ENCODE assay signal across 23 cellular contexts in genomic region chr1:201840055-201840454, GRCh38. TPM values are rescaled to one million over a fixed set of nuclear protein-coding genes. Genes with fewer than 3 reads are reported as not detected.
DNase-seq lines count a peak whose midpoint lies in the region; ATAC-seq, FAIRE-seq and TF ChIP-seq lines count a peak whose summit lies in the region.
"Had no signal": no experiment of that assay in that cellular context is flagged by ENCODE, and none has a peak within 500 bp of the region (broad histone marks: within the 10 kb centered on the region; RNA-seq: fewer than 3 reads in every experiment).

No MANE protein-coding gene starts in this region.

- TF ChIP-seq POLR2A in HepG2 (IDR thresholded peaks at IDR 0.05; ENCODE audit: insufficient read depth in 1 of 2, low read depth in 2 of 2, low read length in 2 of 2): no peak
- TF ChIP-seq POLR2A in right lobe of liver (IDR thresholded peaks at IDR 0.05): no peak

- FAIRE-seq in HepG2 (lab: Jason Lieb, UNC): no peak
- FAIRE-seq: A549, GM12878, GM12892, GM18507 had no signal

- H3K79me1 ChIP-seq in trophoblast cell (ENCODE audit: low read length): no peaks in the 10 kb centered on the region

- no peak overlapping the region for H2AK5ac ChIP-seq in trophoblast cell (ENCODE audit: low read length)

- ATAC-seq in HepG2 (no peak), right lobe of liver (no peak), HG02884 (IDR thresholded peaks at IDR 0.05; ENCODE audit: unreplicated experiment) (no peak)
- ATAC-seq in central memory CD8-positive, alpha-beta T cell (replicated peaks; ENCODE audit: extremely low read depth, poor library complexity, severe bottlenecking): no peak
- ATAC-seq: A549; CD8-positive, alpha-beta T cell; GM12878 had no signal

- peak overlapping the region; percentile 3 for H3K4ac ChIP-seq in trophoblast cell (ENCODE audit: low read depth, low read length)

- peaks cover 8% of the 10 kb centered on the region for H3K36me3 Mint-ChIP-seq in central memory CD8-positive, alpha-beta T cell (ENCODE audit: insufficient read depth)

- H3K4me2 ChIP-seq in HepG2 (ENCODE audit: low read depth, low read length) (no peak overlapping the region), trophoblast cell (ENCODE audit: low read length) (no peak overlapping the region)
- H3K4me2 ChIP-seq: A549; BLaER1 treated with 17β-estradiol and CSF1 and Interleukin-3, amounts not matched to agents 10 nM and 100 nM had no signal

- no peak overlapping the region for H2BK120ac ChIP-seq in trophoblast cell (ENCODE audit: insufficient read depth, low read length, poor library complexity)

- H3K27me3 Mint-ChIP-seq in central memory CD8-positive, alpha-beta T cell: no peaks in the 10 kb centered on the region
- H3K27me3 Mint-ChIP-seq: B cell; CD4-positive, alpha-beta T cell had no signal

- H3K27ac ChIP-seq in HepG2 (ENCODE audit: extremely low read length, insufficient read depth, low read length) (no peak overlapping the region), right lobe of liver (no peak overlapping the region), trophoblast cell (ENCODE audit: low read depth, low read length) (no peak overlapping the region)
- H3K27ac ChIP-seq: 22Rv1; A549; BLaER1 treated with 17β-estradiol and CSF1 and Interleukin-3, amounts not matched to agents 10 nM and 100 nM; C4-2B had no signal

- H3K18ac ChIP-seq in trophoblast cell (ENCODE audit: low read length): no peak overlapping the region

- 98% methylated on average over 4 of the region's 4 CpGs for WGBS in HepG2 (ENCODE audit: low lambda C conversion rate)
- no CpG with 5 or more reads among the region's 4 CpGs for WGBS in right lobe of liver (ENCODE audit: insufficient coverage, low coverage, low lambda C conversion rate, missing lambda C conversion rate)
- no CpG with 5 or more reads among the region's 4 CpGs for WGBS in trophoblast cell (ENCODE audit: extremely low coverage, insufficient coverage, insufficient read length)

- H3K9me3 ChIP-seq in HepG2 (ENCODE audit: low read length) (no peaks in the 10 kb centered on the region), right lobe of liver (no peaks in the 10 kb centered on the region), trophoblast cell (ENCODE audit: insufficient read depth, low read depth, low read length) (no peaks in the 10 kb centered on the region)
- H3K9me3 ChIP-seq: A549; BLaER1 treated with 17β-estradiol and CSF1 and Interleukin-3, amounts not matched to agents 10 nM and 100 nM; Caco-2 had no signal

- no peak overlapping the region for H2BK5ac ChIP-seq in trophoblast cell (ENCODE audit: low read depth, low read length, poor library complexity)

- H3K36me3 ChIP-seq in HepG2 (replicated peaks in 1 of 2; ENCODE audit: control insufficient read depth in 1 of 2, insufficient read depth in 2 of 2, low read length in 2 of 2) (peaks cover 1 to 11% of the 10 kb centered on the region in 2 experiments; a peak in 3 of 5 replicates), right lobe of liver (no peaks in the 10 kb centered on the region), trophoblast cell (ENCODE audit: control insufficient read depth in 1 of 2, insufficient read depth in 2 of 2, low read length in 2 of 2) (peaks cover 3 to 4% of the 10 kb centered on the region in 2 experiments)

- no peaks in the 10 kb centered on the region for H3K9me3 Mint-ChIP-seq in central memory CD8-positive, alpha-beta T cell
- H3K9me3 Mint-ChIP-seq: CD4-positive, alpha-beta T cell; CD8-positive, alpha-beta T cell had no signal

- no peaks in the 10 kb centered on the region for H3K27me3 ChIP-seq in HepG2 (ENCODE audit: control insufficient read depth in 1 of 2, insufficient read depth in 2 of 2, low read length in 2 of 2)
- no peaks in the 10 kb centered on the region for H3K27me3 ChIP-seq in right lobe of liver
- no peaks in the 10 kb centered on the region for H3K27me3 ChIP-seq in trophoblast cell (ENCODE audit: insufficient read depth, low read length)
- H3K27me3 ChIP-seq: BLaER1 treated with 17β-estradiol and CSF1 and Interleukin-3, amounts not matched to agents 10 nM and 100 nM had no signal

- no peak overlapping the region for H3K14ac ChIP-seq in trophoblast cell (ENCODE audit: low read length)

- H4K8ac ChIP-seq in trophoblast cell (ENCODE audit: low read depth, low read length): no peak overlapping the region

- POLR2A ChIA-PET in HepG2 (lab: Yijun Ruan, JAX): no interaction called here

- H3K4me3 ChIP-seq in HepG2 (replicated peaks in 1 of 3; ENCODE audit: insufficient read depth in 1 of 3, low read depth in 2 of 3, low read length in 3 of 3) (no peak overlapping the region), right lobe of liver (no peak overlapping the region), trophoblast cell (ENCODE audit: low read depth, low read length) (no peak overlapping the region)
- H3K4me3 ChIP-seq: A549; BLaER1 treated with 17β-estradiol and CSF1 and Interleukin-3, amounts not matched to agents 10 nM and 100 nM; GM12878 had no signal

- peak overlapping the region; percentile 72 for H3K27ac Mint-ChIP-seq in central memory CD8-positive, alpha-beta T cell (ENCODE audit: low read depth)
- H3K27ac Mint-ChIP-seq: B cell; CD4-positive, alpha-beta T cell; CD8-positive, alpha-beta T cell had no signal

- DNase-seq in HepG2 (ENCODE audit: low spot score) (no peak), right lobe of liver (no peak), trophoblast cell (peak in 1 of 2 donors; percentile 21), DMS53 (lab: John Stamatoyannopoulos, UW) (no peak)
- DNase-seq in central memory CD8-positive, alpha-beta T cell (ENCODE audit: low spot score in 2 of 2): no peak
- DNase-seq: AML-193; Caco-2; Calu3; CD4-positive, alpha-beta T cell; CD8-positive, alpha-beta T cell; DMS79; DND-41; EL; GDM1 had no signal

- H3K23ac ChIP-seq in trophoblast cell (ENCODE audit: low read length): no peak overlapping the region

- no peak overlapping the region for H4K91ac ChIP-seq in trophoblast cell (ENCODE audit: low read depth, low read length)

- H3K79me2 ChIP-seq in HepG2 (ENCODE audit: insufficient read depth, low read length) (peaks cover 86% of the 10 kb centered on the region), trophoblast cell (ENCODE audit: control insufficient read depth, insufficient read depth, low read length, poor library complexity) (peaks cover 2% of the 10 kb centered on the region)

- peaks cover 41% of the 10 kb centered on the region for H3K4me1 Mint-ChIP-seq in central memory CD8-positive, alpha-beta T cell

- H4K20me1 ChIP-seq in HepG2 (ENCODE audit: insufficient read depth, low read length): no peaks in the 10 kb centered on the region; the same call in 1 of the 2 replicates

- TF ChIP-seq EP300 in HepG2 (IDR thresholded peaks at IDR 0.05; ENCODE audit: low read depth in 2 of 2, low read length in 2 of 2): no peak
- TF ChIP-seq EP300 in HepG2 (CRISPR knock-in tag; IDR thresholded peaks at IDR 0.05; ENCODE audit: borderline replicate concordance): no peak

- no peak for TF ChIP-seq RAD21 in HepG2 (CRISPR knock-in tag; IDR thresholded peaks at IDR 0.05)

- BruUV-seq in HepG2 (replicated peaks; lab: Mats Ljungman, UMichigan): no TSS peak

- no peak for TF ChIP-seq CTCF in HepG2 (CRISPR knock-in tag; IDR thresholded peaks at IDR 0.05)
- no peak for TF ChIP-seq CTCF in right lobe of liver (IDR thresholded peaks at IDR 0.05)

- intact Hi-C loops in HepG2 (cut with micrococcal nuclease; ENCODE audit: unreplicated experiment): no loop called here
- intact Hi-C loops in right lobe of liver (cut with DNase I): no loop called here

- H2AFZ ChIP-seq in HepG2 (ENCODE audit: low read length) (no peak overlapping the region), trophoblast cell (ENCODE audit: insufficient read depth, low read length, poor library complexity) (no peak overlapping the region)

- no peak overlapping the region for H4K12ac ChIP-seq in trophoblast cell (ENCODE audit: low read depth, low read length)

- H3K4me3 Mint-ChIP-seq in central memory CD8-positive, alpha-beta T cell: no peak overlapping the region
- H3K4me3 Mint-ChIP-seq: B cell; CD4-positive, alpha-beta T cell; CD8-positive, alpha-beta T cell had no signal

- CTCF ChIA-PET in HepG2 (lab: Yijun Ruan, JAX; ENCODE audit: low intra/inter-chr PET ratio, low total read pairs): no interaction called here

- peaks cover 41% of the 10 kb centered on the region for H3K4me1 ChIP-seq in HepG2 (ENCODE audit: insufficient read depth, low read length)
- H3K4me1 ChIP-seq in right lobe of liver: peaks cover 0 to 25% (median 0%) of the 10 kb centered on the region in 4 donors
- H3K4me1 ChIP-seq in trophoblast cell (ENCODE audit: control insufficient read depth in 1 of 2, insufficient read depth in 2 of 2, low read length in 2 of 2): no peaks in the 10 kb centered on the region
- H3K4me1 ChIP-seq: Caco-2 had no signal

- H3K9ac ChIP-seq in HepG2 (ENCODE audit: insufficient read depth, low read depth, low read length) (no peak overlapping the region), trophoblast cell (ENCODE audit: low read length) (no peak overlapping the region)
- H3K9ac ChIP-seq: BLaER1 treated with 17β-estradiol and CSF1 and Interleukin-3, amounts not matched to agents 10 nM and 100 nM had no signal

- in situ Hi-C loops in HepG2 (cut with HindIII; ENCODE audit: extremely low pct_ligation_motif_present, low pct_unique_long_range_greater_than_20kb): no loop called here

- H2BK12ac ChIP-seq in trophoblast cell (ENCODE audit: low read length): no peak overlapping the region

RNA-seq across cellular contexts. Expression of gene IPO9, which starts 11.1 kb away (rescaled TPM):
- 34.8 and 54.2 TPM in 2 replicates for total RNA-seq in HepG2 (2016; rRNA removed; fragmentation: Illumina TruSeq; extraction: Trizol)
- 2.7 and 3.0 TPM in 2 replicates for total RNA-seq in HepG2 (2016; cell fraction: cytosol; rRNA removed; fragmentation: Illumina TruSeq; extraction: Trizol; ENCODE audit: low read depth)
- total RNA-seq in HepG2 (2016; cell fraction: insoluble cytoplasmic fraction; rRNA removed; fragmentation: Illumina TruSeq; extraction: Trizol): 33.2 and 45.5 TPM in 2 replicates
- total RNA-seq in HepG2 (2016; cell fraction: membrane; rRNA removed; fragmentation: Illumina TruSeq; extraction: Trizol): 17.5 and 18.0 TPM in 2 replicates
- total RNA-seq in HepG2 (2016; cell fraction: nucleus; rRNA removed; fragmentation: Illumina TruSeq; extraction: Trizol): 36.0 and 37.9 TPM in 2 replicates
- polyA plus RNA-seq in HepG2 (2011; rRNA removed): 24.6 and 31.0 TPM in 2 replicates
- polyA plus RNA-seq in HepG2 (2011; cell fraction: cytosol; rRNA removed): 13.7 and 14.3 TPM in 2 replicates
- 28.0 and 34.2 TPM in 2 replicates for polyA plus RNA-seq in HepG2 (2011; cell fraction: nucleus; rRNA removed)
- polyA plus RNA-seq in HepG2 (2012): 19.5 and 22.2 TPM in 2 replicates
- 4.2 and 6.1 TPM in 2 replicates for polyA plus RNA-seq in HepG2 (2016; cell fraction: cytosol; fragmentation: Illumina TruSeq; extraction: Trizol; ENCODE audit: low read depth)
- polyA plus RNA-seq in HepG2 (2016; cell fraction: insoluble cytoplasmic fraction; fragmentation: Illumina TruSeq; extraction: Trizol; ENCODE audit: low read depth): 61.7 and 63.3 TPM in 2 replicates
- 15.5 and 18.5 TPM in 2 replicates for polyA plus RNA-seq in HepG2 (2016; cell fraction: membrane; fragmentation: Illumina TruSeq; extraction: Trizol; ENCODE audit: low read depth)
- 63.6 and 67.7 TPM in 2 replicates for polyA plus RNA-seq in HepG2 (2016; cell fraction: nucleus; fragmentation: Illumina TruSeq; extraction: Trizol; ENCODE audit: insufficient read depth, low read depth)
- 39.2 and 117 TPM in 2 replicates for polyA minus RNA-seq in HepG2 (2011; rRNA and poly(A)+ RNA removed; ENCODE audit: low replicate concordance)
- 19.0 and 19.9 TPM in 2 replicates for polyA minus RNA-seq in HepG2 (2011; cell fraction: cytosol; rRNA and poly(A)+ RNA removed)
- polyA minus RNA-seq in HepG2 (2011; cell fraction: nucleus; rRNA and poly(A)+ RNA removed): 25.9 and 27.0 TPM in 2 replicates
- total RNA-seq in right lobe of liver: 10 to 100 TPM; 10.3 to 21.7 (median 19.1) TPM
- polyA plus RNA-seq in trophoblast cell (2013): 41.3 and 42.6 TPM in 2 replicates

RNA-seq across cellular contexts. Expression of gene SHISA4, which starts 48.6 kb away (rescaled TPM):
- total RNA-seq in HepG2 (2016; rRNA removed; fragmentation: Illumina TruSeq; extraction: Trizol) (0.24 and 0.51 TPM in 2 replicates), right lobe of liver (1 to 10 TPM; 2.5 to 8.1 (median 4.8) TPM)
- 0.97 and 1.8 TPM in 2 replicates for total RNA-seq in HepG2 (2016; cell fraction: cytosol; rRNA removed; fragmentation: Illumina TruSeq; extraction: Trizol; ENCODE audit: low read depth)
- total RNA-seq in HepG2 (2016; cell fraction: insoluble cytoplasmic fraction; rRNA removed; fragmentation: Illumina TruSeq; extraction: Trizol): 0.21 and 0.45 TPM in 2 replicates
- total RNA-seq in HepG2 (2016; cell fraction: membrane; rRNA removed; fragmentation: Illumina TruSeq; extraction: Trizol): 0.86 and 1.4 TPM in 2 replicates
- total RNA-seq in HepG2 (2016; cell fraction: nucleus; rRNA removed; fragmentation: Illumina TruSeq; extraction: Trizol): 0.44 and 0.47 TPM in 2 replicates
- polyA plus RNA-seq in HepG2 (2011; rRNA removed): 1.0 and 1.1 TPM in 2 replicates
- polyA plus RNA-seq in HepG2 (2011; cell fraction: cytosol; rRNA removed): 0.59 and 1.4 TPM in 2 replicates
- polyA plus RNA-seq in HepG2 (2011; cell fraction: nucleus; rRNA removed): 0.83 and 1.5 TPM in 2 replicates
- polyA plus RNA-seq in HepG2 (2012): 0.17 TPM in 1 of 2 replicates, not detected in the other
- polyA plus RNA-seq in HepG2 (2016; cell fraction: cytosol; fragmentation: Illumina TruSeq; extraction: Trizol; ENCODE audit: low read depth): 2.6 and 3.1 TPM in 2 replicates
- polyA plus RNA-seq in HepG2 (2016; cell fraction: insoluble cytoplasmic fraction; fragmentation: Illumina TruSeq; extraction: Trizol; ENCODE audit: low read depth): 0.36 and 0.81 TPM in 2 replicates
- 2.1 and 2.2 TPM in 2 replicates for polyA plus RNA-seq in HepG2 (2016; cell fraction: membrane; fragmentation: Illumina TruSeq; extraction: Trizol; ENCODE audit: low read depth)
- 0.72 and 1.3 TPM in 2 replicates for polyA plus RNA-seq in HepG2 (2016; cell fraction: nucleus; fragmentation: Illumina TruSeq; extraction: Trizol; ENCODE audit: insufficient read depth, low read depth)
- 1.0 and 5.4 TPM in 2 replicates for polyA minus RNA-seq in HepG2 (2011; rRNA and poly(A)+ RNA removed; ENCODE audit: low replicate concordance)
- polyA minus RNA-seq in HepG2 (2011; cell fraction: cytosol; rRNA and poly(A)+ RNA removed): not detected in 2 replicates
- not detected in 2 replicates for polyA minus RNA-seq in HepG2 (2011; cell fraction: nucleus; rRNA and poly(A)+ RNA removed)
- polyA plus RNA-seq in trophoblast cell (2013): 14.7 and 15.2 TPM in 2 replicates
- total RNA-seq: B cell; CD8-positive, alpha-beta T cell; GM12878 had no signal
